26 cellular contexts compared by ENCODE assay signal in genomic region chr1:170680428-170680827, GRCh38. TPM values are rescaled to one million over a fixed set of nuclear protein-coding genes. Genes with fewer than 3 reads are reported as not detected.
DNase-seq lines count a peak whose midpoint lies in the region; ATAC-seq, FAIRE-seq and TF ChIP-seq lines count a peak whose summit lies in the region.
"Had no signal": no experiment of that assay in that cellular context is flagged by ENCODE, and none has a peak within 500 bp of the region (broad histone marks: within the 10 kb centered on the region; RNA-seq: fewer than 3 reads in every experiment).

No MANE protein-coding gene starts in this region.

- H3K79me2 ChIP-seq in mammary epithelial cell (ENCODE audit: insufficient read depth, low read length) (no peaks in the 10 kb centered on the region), PC-3 (ENCODE audit: low read length) (no peaks in the 10 kb centered on the region)

- peaks cover 4% of the 10 kb centered on the region for H3K4me1 Mint-ChIP-seq in MCF 10A (ENCODE audit: insufficient read depth, unreplicated experiment)
- H3K4me1 Mint-ChIP-seq: activated naive CD8-positive, alpha-beta T cell treated with anti-CD3 and anti-CD28 coated beads for 36 hours; T-helper 17 cell had no signal

- H3K9me3 ChIP-seq in mammary epithelial cell (replicated peaks; ENCODE audit: insufficient read depth, low read length) (no peaks in the 10 kb centered on the region), suprapubic skin (no peaks in the 10 kb centered on the region), PC-3 (ENCODE audit: low read length) (no peaks in the 10 kb centered on the region)
- H3K9me3 ChIP-seq: left lung, SJCRH30 had no signal

- H3K36me3 ChIP-seq in mammary epithelial cell (ENCODE audit: insufficient read depth, low read length), result no peaks in the 10 kb centered on the region
- no peaks in the 10 kb centered on the region for H3K36me3 ChIP-seq in brain microvascular endothelial cell (replicated peaks)
- no peaks in the 10 kb centered on the region for H3K36me3 ChIP-seq in suprapubic skin
- no peaks in the 10 kb centered on the region for H3K36me3 ChIP-seq in PC-3 (ENCODE audit: low read depth, low read length)
- H3K36me3 ChIP-seq: left lung, SJCRH30 had no signal

- no peak for FAIRE-seq in GM19239 (lab: Jason Lieb, UNC)
- FAIRE-seq: G401.6, K562 had no signal

- H3K27me3 Mint-ChIP-seq in MCF 10A (ENCODE audit: insufficient read depth, unreplicated experiment), result no peaks in the 10 kb centered on the region

- CTCF ChIA-PET in MCF 10A (lab: Yijun Ruan, JAX), result interaction anchor here (1.3 kb wide), 1 partner anchor 8 kb away, joined by 4 read pairs; no protein-coding TSS in a partner anchor
- CTCF ChIA-PET in mammary epithelial cell (lab: Charles Lee; ENCODE audit: low non-redundant PET), result no interaction called here
- CTCF ChIA-PET in PC-3 (lab: Charles Lee), result no interaction called here

- H3K27me3 ChIP-seq in mammary epithelial cell (ENCODE audit: insufficient read depth, low read length), result no peaks in the 10 kb centered on the region
- H3K27me3 ChIP-seq in brain microvascular endothelial cell (replicated peaks), result no peaks in the 10 kb centered on the region
- no peaks in the 10 kb centered on the region for H3K27me3 ChIP-seq in suprapubic skin
- no peaks in the 10 kb centered on the region for H3K27me3 ChIP-seq in PC-3 (ENCODE audit: low read length)
- H3K27me3 ChIP-seq: left lung, SJCRH30 had no signal

- H3K9me3 Mint-ChIP-seq in MCF 10A (ENCODE audit: unreplicated experiment), result no peaks in the 10 kb centered on the region
- H3K9me3 Mint-ChIP-seq: activated naive CD8-positive, alpha-beta T cell treated with anti-CD3 and anti-CD28 coated beads for 36 hours; activated T-helper 2 cell treated with anti-CD3 and anti-CD28 coated beads, Interferon-gamma antibody, Interleukin-2, Interleukin-4, amounts not matched to agents 10 μg/mL and 5 μg/mL and 100 μg/mL, durations not matched to agents 14 hours and 24 hours and 36 hours had no signal

- no peaks in the 10 kb centered on the region for H3K9me2 ChIP-seq in PC-3 (replicated peaks; ENCODE audit: low read length)

- in situ Hi-C loops in mammary epithelial cell (cut with MboI; ENCODE audit: low sequenced_read_pairs in 2 of 2) (no loop called here), brain microvascular endothelial cell (cut with HindIII; ENCODE audit: low pct_ligation_motif_present, low sequenced_read_pairs) (no loop called here)

- 69% methylated on average over 3 of the region's 3 CpGs for WGBS in mammary epithelial cell (ENCODE audit: low coverage, missing lambda C conversion rate)
- WGBS in suprapubic skin, result 41% methylated on average over 3 of the region's 3 CpGs

- H2AFZ ChIP-seq in mammary epithelial cell (ENCODE audit: low read depth, low read length) (no peak overlapping the region), PC-3 (ENCODE audit: low read length) (no peak overlapping the region)
- H2AFZ ChIP-seq: PC-9 had no signal

- TF ChIP-seq EP300 in suprapubic skin (IDR thresholded peaks at IDR 0.05), result no peak

- H3K4me1 ChIP-seq in mammary epithelial cell (ENCODE audit: insufficient read depth, low read length) (no peaks in the 10 kb centered on the region), suprapubic skin (peaks cover 21% of the 10 kb centered on the region), PC-3 (ENCODE audit: insufficient read depth, low read length) (no peaks in the 10 kb centered on the region)
- H3K4me1 ChIP-seq: left lung, SJCRH30 had no signal

- dilution Hi-C loops in mammary epithelial cell (cut with HindIII; ENCODE audit: low sequenced_read_pairs), result no loop called here

- H3K9ac ChIP-seq in mammary epithelial cell (ENCODE audit: insufficient read depth, low read length) (no peak overlapping the region), PC-3 (ENCODE audit: low read length) (no peak overlapping the region)

- no peaks in the 10 kb centered on the region for H3F3A ChIP-seq in PC-3 (ENCODE audit: low read length, unreplicated experiment)

- no peak overlapping the region for H3K4me3 Mint-ChIP-seq in MCF 10A (ENCODE audit: unreplicated experiment)
- H3K4me3 Mint-ChIP-seq: activated naive CD8-positive, alpha-beta T cell treated with anti-CD3 and anti-CD28 coated beads for 36 hours; T-helper 17 cell had no signal

- H3K4me2 ChIP-seq in mammary epithelial cell (ENCODE audit: insufficient read depth, low read depth, low read length) (no peak overlapping the region), PC-3 (ENCODE audit: low read length) (no peak overlapping the region)
- H3K4me2 ChIP-seq: PC-9 had no signal

- ATAC-seq in left ventricle myocardium superior (peak; percentile 39), PC-3 (no peak)
- ATAC-seq: K562, left lung, T-helper 17 cell had no signal

- H3K27ac ChIP-seq in mammary epithelial cell (ENCODE audit: insufficient read depth, low read depth, low read length), result no peak overlapping the region
- H3K27ac ChIP-seq in brain microvascular endothelial cell, result peak overlapping the region; percentile 27
- peak overlapping the region; percentile 46 for H3K27ac ChIP-seq in suprapubic skin
- no peak overlapping the region for H3K27ac ChIP-seq in PC-3 (ENCODE audit: low read length)
- H3K27ac ChIP-seq: C4-2B, epithelial cell of prostate, left lung, PC-9, SJCRH30, VCaP had no signal

- DNase-seq in MCF 10A (ENCODE audit: unreplicated experiment), result peak; percentile 35
- no peak for DNase-seq in mammary epithelial cell
- peak; percentile 37 for DNase-seq in brain microvascular endothelial cell
- DNase-seq in left ventricle myocardium superior, result no peak
- DNase-seq in suprapubic skin (ENCODE audit: low spot score in 2 of 2), result no peak
- DNase-seq in NK-92 treated with Interleukin-12 subunit alpha and Interleukin-12 subunit beta, amount 100 ng/mL, for 24 hours (lab: John Stamatoyannopoulos, UW), result no peak
- no peak for DNase-seq in PC-3
- no peak for DNase-seq in GM19239 (ENCODE audit: insufficient read length, low spot score)
- DNase-seq: 8988T; activated CD8-positive, alpha-beta memory T cell treated with anti-CD3 and anti-CD28 coated beads, Interleukin-2, amount 50 U/mL, for 4 hours; activated naive CD8-positive, alpha-beta T cell treated with anti-CD3 and anti-CD28 coated beads for 36 hours; caudate nucleus; head of caudate nucleus; left lung; NCI-H1694 treated with DMSO at 0.1 percent for 48 hours; NCI-H774; PC-9; SJCRH30; T-helper 17 cell had no signal

- intact Hi-C loops in MCF 10A (cut with micrococcal nuclease), result no loop called here
- intact Hi-C loops in mammary epithelial cell (cut with micrococcal nuclease), result no loop called here
- intact Hi-C loops in left ventricle myocardium superior (cut with micrococcal nuclease), result no loop called here
- intact Hi-C loops in PC-3 (cut with micrococcal nuclease), result no loop called here

- TF ChIP-seq CTCF in MCF 10A (IDR thresholded peaks at IDR 0.05; ENCODE audit: unreplicated experiment), result no peak
- TF ChIP-seq CTCF in mammary epithelial cell (conservative IDR thresholded peaks at IDR 0.05 in 1 of 2, IDR thresholded peaks at IDR 0.05 in 1 of 2; ENCODE audit: extremely low read depth in 1 of 2, insufficient read depth in 1 of 2, low read depth in 1 of 2, low read length in 2 of 2), result no peak
- no peak for TF ChIP-seq CTCF in brain microvascular endothelial cell (IDR thresholded peaks at IDR 0.05; ENCODE audit: low read depth, low read length, missing control alignments)
- TF ChIP-seq CTCF in suprapubic skin (IDR thresholded peaks at IDR 0.05), result no peak
- TF ChIP-seq CTCF in PC-3 (conservative IDR thresholded peaks at IDR 0.05; ENCODE audit: low read depth, low read length), result no peak

- TF ChIP-seq POLR2A in suprapubic skin (IDR thresholded peaks at IDR 0.05), result no peak

- H3K27ac Mint-ChIP-seq in MCF 10A (ENCODE audit: low read depth, unreplicated experiment), result no peak overlapping the region
- H3K27ac Mint-ChIP-seq: activated naive CD8-positive, alpha-beta T cell treated with anti-CD3 and anti-CD28 coated beads for 36 hours; activated T-helper 2 cell treated with anti-CD3 and anti-CD28 coated beads, Interferon-gamma antibody, Interleukin-2, Interleukin-4, amounts not matched to agents 10 μg/mL and 5 μg/mL and 100 μg/mL, durations not matched to agents 14 hours and 24 hours and 36 hours; T-helper 17 cell had no signal

- H4K20me1 ChIP-seq in mammary epithelial cell (ENCODE audit: insufficient read depth, low read length), result no peaks in the 10 kb centered on the region
- H4K20me1 ChIP-seq in PC-3 (ENCODE audit: low read length), result no peaks in the 10 kb centered on the region

- no TSS peak for BruUV-seq in MCF 10A (replicated peaks; lab: Mats Ljungman, UMichigan)
- no TSS peak for BruUV-seq in mammary epithelial cell (replicated peaks; lab: Mats Ljungman, UMichigan)
- no TSS peak for BruUV-seq in PC-3 (replicated peaks; lab: Mats Ljungman, UMichigan)

- POLR2A ChIA-PET in MCF 10A (lab: Yijun Ruan, JAX), result no interaction called here
- POLR2A ChIA-PET in PC-3 (lab: Charles Lee; ENCODE audit: unreplicated experiment), result no interaction called here

- no peak overlapping the region for H3K4me3 ChIP-seq in mammary epithelial cell (replicated peaks in 1 of 3; ENCODE audit: insufficient read depth in 1 of 3, low read depth in 2 of 3, low read length in 3 of 3)
- no peak overlapping the region for H3K4me3 ChIP-seq in brain microvascular endothelial cell (ENCODE audit: low read depth, low read length)
- H3K4me3 ChIP-seq in suprapubic skin, result no peak overlapping the region
- H3K4me3 ChIP-seq in PC-3 (ENCODE audit: low read length), result no peak overlapping the region
- H3K4me3 ChIP-seq: K562, left lung, PC-9, SJCRH30 had no signal

- H3K36me3 Mint-ChIP-seq in MCF 10A (ENCODE audit: insufficient read depth, unreplicated experiment), result no peaks in the 10 kb centered on the region
- H3K36me3 Mint-ChIP-seq: activated naive CD8-positive, alpha-beta T cell treated with anti-CD3 and anti-CD28 coated beads for 36 hours had no signal

RNA-seq across cellular contexts. Expression of gene PRRX1, which starts 16.5 kb away (rescaled TPM):
- not detected in 2 replicates for total RNA-seq in MCF 10A (2022)
- total RNA-seq in mammary epithelial cell, result 1 to 10 TPM in 1 of 2 donors, not detected in 1; 1.7 TPM
- 0.18 TPM for polyA plus RNA-seq in mammary epithelial cell
- not detected for polyA minus RNA-seq in mammary epithelial cell
- total RNA-seq in left ventricle myocardium superior, result 36.5 TPM
- 10 to 100 TPM; 14.7 to 32.5 (median 23.5) TPM for total RNA-seq in suprapubic skin
- total RNA-seq in PC-3 (2014; rRNA removed), result not detected in 2 replicates
- total RNA-seq: activated naive CD8-positive, alpha-beta T cell treated with anti-CD3 and anti-CD28 coated beads for 36 hours; activated T-helper 2 cell treated with anti-CD3 and anti-CD28 coated beads, Interferon-gamma antibody, Interleukin-2, Interleukin-4, amounts not matched to agents 10 μg/mL and 5 μg/mL and 100 μg/mL, durations not matched to agents 14 hours and 24 hours and 36 hours; K562; mononuclear cell; PC-9; T-helper 17 cell had no signal
- polyA plus RNA-seq: K562 had no signal

Comparison
In these comparisons a context has a peak if more than half of its experiments do, and no peak if none do; other contexts are left out.
1. DNase-seq: peak in MCF 10A (single experiment) and brain microvascular endothelial cell (single experiment); none in mammary epithelial cell (single experiment), left ventricle myocardium superior (single experiment), suprapubic skin (0 of 2), NK-92 treated with Interleukin-12 subunit alpha and Interleukin-12 subunit beta, amount 100 ng/mL, for 24 hours (single experiment), PC-3 (single experiment) and GM19239 (single experiment).
2. H3K27ac ChIP-seq: peak in brain microvascular endothelial cell (single experiment) and suprapubic skin (single experiment); none in mammary epithelial cell (single experiment) and PC-3 (single experiment).
3. RNA of gene PRRX1, which starts 16.5 kb away (total RNA-seq): 36.5 TPM in left ventricle myocardium superior (single experiment) and 14.7 to 32.5 TPM in suprapubic skin; 1.7 TPM in mammary epithelial cell, not detected in MCF 10A and not detected in PC-3; every median in the first group is over 4 times any median in the second.